Comparison of ENCODE assay signal across 8 cellular contexts in genomic region chr10:116444527-116445142, GRCh38. TPM values are rescaled to one million over a fixed set of nuclear protein-coding genes. Genes with fewer than 3 reads are reported as not detected.
DNase-seq lines count a peak whose midpoint lies in the region; ATAC-seq and TF ChIP-seq lines count a peak whose summit lies in the region.

No MANE protein-coding gene starts in this region.

- H3K4me3 ChIP-seq in AG09309 (ENCODE audit: control insufficient read depth, low read depth, low read length) (no peak overlapping the region), esophagus muscularis mucosa (no peak overlapping the region), aorta (ENCODE audit: low read length in 2 of 2) (no peak overlapping the region)

- no peak for TF ChIP-seq EP300 in esophagus muscularis mucosa (IDR thresholded peaks at IDR 0.05)

- H3K9me3 ChIP-seq in esophagus muscularis mucosa (no peaks in the 10 kb centered on the region), aorta (ENCODE audit: control insufficient read depth, low read length) (no peaks in the 10 kb centered on the region)

- no peaks in the 10 kb centered on the region for H3K36me3 ChIP-seq in esophagus muscularis mucosa
- H3K36me3 ChIP-seq in aorta (ENCODE audit: control insufficient read depth in 1 of 2, insufficient read depth in 2 of 2, low read length in 1 of 2), result no peaks in the 10 kb centered on the region

- intact Hi-C loops in esophagus muscularis mucosa (cut with DNase I) (no loop called here), aorta (cut with DNase I) (no loop called here)

- no peaks in the 10 kb centered on the region for H3K27me3 ChIP-seq in esophagus muscularis mucosa
- no peaks in the 10 kb centered on the region for H3K27me3 ChIP-seq in aorta (ENCODE audit: control insufficient read depth in 1 of 2, insufficient read depth in 2 of 2, low read length in 1 of 2)

- peak; percentile 57 for ATAC-seq in HG02588 (IDR thresholded peaks at IDR 0.05; ENCODE audit: unreplicated experiment)
- ATAC-seq in aorta (ENCODE audit: low FRiP score), result no peak
- no peak for ATAC-seq in HG02571 (IDR thresholded peaks at IDR 0.05; ENCODE audit: unreplicated experiment)

- no peak overlapping the region for H3K27ac ChIP-seq in esophagus muscularis mucosa (replicated peaks in 1 of 4)
- no peak overlapping the region for H3K27ac ChIP-seq in aorta (ENCODE audit: low read depth in 1 of 2, low read length in 2 of 2)

- WGBS in esophagus muscularis mucosa, result 52% methylated on average over 4 of the region's 4 CpGs
- 46 to 53% methylated on average over 4 of the region's 4 CpGs for WGBS in aorta, 2 donors

- peak; percentile 73 for TF ChIP-seq CTCF in AG09309 (IDR thresholded peaks at IDR 0.05; ENCODE audit: control insufficient read depth, insufficient read depth, low read depth, low read length, missing control alignments)
- TF ChIP-seq CTCF in GM10266 (IDR thresholded peaks at IDR 0.05; ENCODE audit: control insufficient read depth, insufficient read depth, low read depth, missing control alignments), result peak; percentile 65
- peak; percentile 40 to 76 (median 57) for TF ChIP-seq CTCF in esophagus muscularis mucosa (IDR thresholded peaks at IDR 0.05)

- H3K4me1 ChIP-seq in esophagus muscularis mucosa, result no peaks in the 10 kb centered on the region
- no peaks in the 10 kb centered on the region for H3K4me1 ChIP-seq in aorta (ENCODE audit: control insufficient read depth in 1 of 2, insufficient read depth in 2 of 2, low read length in 2 of 2)

- no peak for DNase-seq in AG09309 (ENCODE audit: low read depth)
- peak; percentile 19 for DNase-seq in GM10266 (ENCODE audit: extremely low spot score)
- DNase-seq in NCI-H82 treated with DMSO at 0.1 percent for 48 hours (lab: John Stamatoyannopoulos, UW; ENCODE audit: unreplicated experiment), result peak; percentile 66
- DNase-seq in esophagus muscularis mucosa (ENCODE audit: extremely low spot score), result no peak
- peak; percentile 3 for DNase-seq in putamen (ENCODE audit: low spot score)
- DNase-seq in aorta, result no peak

- no peak for TF ChIP-seq POLR2A in esophagus muscularis mucosa (IDR thresholded peaks at IDR 0.05; ENCODE audit: low read depth)

RNA-seq across cellular contexts. Expression of gene PNLIPRP3, which starts 17.0 kb away (rescaled TPM):
- total RNA-seq in esophagus muscularis mucosa (under 1 TPM in 1 of 4 donors, not detected in 3; 0.17 TPM), aorta (not detected)
- not detected for polyA plus RNA-seq in aorta

Comparison
In these comparisons a context has a peak if more than half of its experiments do, and no peak if none do; other contexts are left out.
1. DNase-seq: peak in GM10266 (single experiment), NCI-H82 treated with DMSO at 0.1 percent for 48 hours (single experiment) and putamen (single experiment); none in AG09309 (single experiment), esophagus muscularis mucosa (single experiment) and aorta (0 of 2).
2. Peak in every context shown above with its lines, with median percentiles within 50 percentile points of each other: CTCF ChIP-seq.